ENCODE assay signal across 25 cellular contexts in genomic region chr18:79538635-79539034, GRCh38.
"Had no signal": no experiment of that assay in that cellular context is flagged by ENCODE, and none has a peak within 500 bp of the region (broad histone marks: within the 10 kb centered on the region; RNA-seq: fewer than 3 reads in every experiment).

No MANE protein-coding gene starts in this region.

- H3K4me3 Mint-ChIP-seq: immature natural killer cell; naive thymus-derived CD4-positive, alpha-beta T cell; natural killer cell treated with Interleukin-12 subunit alpha and Interleukin-12 subunit beta and Interleukin-15 and Interleukin-18, amount 100 ng/mL, for 72 hours; stimulated activated naive B cell treated with anti-CD40 and anti-IgM and Interleukin-4, amounts not matched to agents 10 μg/mL and 1 μg/mL and 100 μg/mL, for 72 hours had no signal

- H3K36me3 Mint-ChIP-seq: natural killer cell treated with Interleukin-12 subunit alpha and Interleukin-12 subunit beta and Interleukin-15 and Interleukin-18, amount 100 ng/mL, for 72 hours had no signal

- H3K4me3 ChIP-seq: left ventricle myocardium inferior, lung, mucosa of descending colon, ovary, right atrium auricular region, right lobe of liver, skin epidermis, stomach, testis, thyroid gland, upper lobe of right lung had no signal

- ATAC-seq: mucosa of descending colon; naive thymus-derived CD4-positive, alpha-beta T cell; natural killer cell treated with Interleukin-12 subunit alpha and Interleukin-12 subunit beta and Interleukin-15 and Interleukin-18, amount 100 ng/mL, for 72 hours; right lobe of liver; stimulated activated naive B cell treated with anti-CD40 and anti-IgM and Interleukin-4, amounts not matched to agents 10 μg/mL and 1 μg/mL and 100 μg/mL, for 72 hours; stimulated activated naive CD8-positive, alpha-beta T cell treated with anti-CD3 and anti-CD28 coated beads, Interleukin-15, Interleukin-2, amounts not matched to agents 100 U/mL and 50 U/mL, for 24 hours; upper lobe of right lung had no signal

- H3K27ac ChIP-seq: left ventricle myocardium inferior, ovary, right atrium auricular region, right lobe of liver, skin epidermis, stomach, testis, thyroid gland, upper lobe of right lung had no signal

- H3K27me3 ChIP-seq: ovary, right atrium auricular region, right lobe of liver, testis, thyroid gland had no signal

- DNase-seq: hypothalamus; immature natural killer cell; left ventricle myocardium inferior; mesendoderm; midbrain; mucosa of descending colon; naive thymus-derived CD4-positive, alpha-beta T cell; ovary; right lobe of liver; stimulated activated CD4-positive, alpha-beta T cell treated with anti-CD3 and anti-CD28 coated beads, Interleukin-12 subunit alpha, Interleukin-12 subunit beta, amount 100 ng/mL, for 4 hours; stimulated activated CD4-positive, alpha-beta T cell treated with anti-CD3 and anti-CD28 coated beads, Interleukin-15, amount 100 ng/mL, for 24 hours; stimulated activated CD4-positive, alpha-beta T cell treated with anti-CD3 and anti-CD28 coated beads, Interleukin-2, amount 100 ng/mL, for 24 hours; stimulated activated CD4-positive, alpha-beta T cell treated with anti-CD3 and anti-CD28 coated beads, Interleukin-4, amount 100 ng/mL, for 1 hour; stimulated activated naive B cell treated with anti-CD40 and anti-IgM and Interleukin-4, amounts not matched to agents 10 μg/mL and 1 μg/mL and 100 μg/mL, for 72 hours; stimulated activated naive CD8-positive, alpha-beta T cell treated with anti-CD3 and anti-CD28 coated beads, Interleukin-15, Interleukin-2, amounts not matched to agents 100 U/mL and 50 U/mL, for 24 hours; stomach; testis; thyroid gland; trophoblast cell; upper lobe of right lung had no signal

- H3K4me1 ChIP-seq: right lobe of liver, stomach, testis, thyroid gland, upper lobe of right lung had no signal

- H3K27ac Mint-ChIP-seq: immature natural killer cell; naive thymus-derived CD4-positive, alpha-beta T cell; natural killer cell treated with Interleukin-12 subunit alpha and Interleukin-12 subunit beta and Interleukin-15 and Interleukin-18, amount 100 ng/mL, for 72 hours; progenitor cell of endocrine pancreas; stimulated activated naive B cell treated with anti-CD40 and anti-IgM and Interleukin-4, amounts not matched to agents 10 μg/mL and 1 μg/mL and 100 μg/mL, for 72 hours had no signal

- H3K36me3 ChIP-seq: left ventricle myocardium inferior, ovary, right atrium auricular region, right lobe of liver, stomach, thyroid gland, upper lobe of right lung had no signal

- H3K4me1 Mint-ChIP-seq: immature natural killer cell; naive thymus-derived CD4-positive, alpha-beta T cell had no signal

- H3K9me3 ChIP-seq: mucosa of descending colon, ovary, right atrium auricular region, right lobe of liver, testis, thyroid gland, upper lobe of right lung had no signal

- H3K27me3 Mint-ChIP-seq: naive thymus-derived CD4-positive, alpha-beta T cell; natural killer cell treated with Interleukin-12 subunit alpha and Interleukin-12 subunit beta and Interleukin-15 and Interleukin-18, amount 100 ng/mL, for 72 hours; stimulated activated naive B cell treated with anti-CD40 and anti-IgM and Interleukin-4, amounts not matched to agents 10 μg/mL and 1 μg/mL and 100 μg/mL, for 72 hours had no signal
